9 cellular contexts compared by ENCODE assay signal in the genomic region with DNA sequence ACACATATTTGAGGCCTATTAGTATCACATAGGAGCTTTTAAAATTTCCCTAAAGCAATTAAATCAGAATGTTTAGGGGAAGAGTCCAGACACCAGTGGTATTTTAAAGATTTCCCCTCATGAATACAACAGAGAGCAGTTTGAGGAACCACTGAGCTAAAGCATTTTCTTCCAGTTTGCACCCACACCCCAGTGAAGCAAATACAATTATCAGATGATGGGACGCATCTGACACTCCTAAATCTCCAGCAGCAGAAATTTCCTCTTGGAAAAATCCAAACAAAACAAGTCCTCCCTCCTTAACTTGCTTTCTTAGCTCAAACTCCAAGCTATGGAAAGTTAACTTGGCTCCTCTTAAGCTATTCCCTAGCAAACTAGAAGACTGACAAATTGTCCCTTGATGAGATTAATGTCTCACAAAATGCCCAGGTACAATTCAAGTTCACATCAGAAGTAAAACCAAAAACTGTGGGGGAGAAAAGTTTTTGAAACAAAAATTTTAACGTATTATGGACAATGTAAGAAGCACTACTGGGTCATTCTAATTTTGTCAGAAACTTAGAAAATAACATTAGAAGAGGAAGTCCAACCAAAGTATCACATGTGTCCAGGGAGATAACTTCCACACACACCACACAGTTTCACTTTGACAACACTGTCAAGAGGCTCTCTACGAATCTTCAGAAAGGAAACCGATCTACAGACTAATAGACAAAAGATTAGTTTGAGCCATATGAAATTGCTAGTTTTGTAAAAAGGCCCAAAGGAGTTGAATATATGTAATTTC.
DNase-seq lines count a peak whose midpoint lies in the region; ATAC-seq and TF ChIP-seq lines count a peak whose summit lies in the region.
"Had no signal": no experiment of that assay in that cellular context is flagged by ENCODE, and none has a peak within 500 bp of the region (broad histone marks: within the 10 kb centered on the region; RNA-seq: fewer than 3 reads in every experiment).

No MANE protein-coding gene starts in this region.

- no peak overlapping the region for H3K4me3 Mint-ChIP-seq in naive thymus-derived CD4-positive, alpha-beta T cell
- H3K4me3 Mint-ChIP-seq in activated CD4-positive, alpha-beta memory T cell treated with anti-CD3 and anti-CD28 coated beads for 36 hours, result no peak overlapping the region
- no peak overlapping the region for H3K4me3 Mint-ChIP-seq in endodermal cell

- H3K4me1 Mint-ChIP-seq in naive thymus-derived CD4-positive, alpha-beta T cell, result peaks cover 4 to 13% (median 6%) of the 10 kb centered on the region in 7 donors
- H3K4me1 Mint-ChIP-seq in activated CD4-positive, alpha-beta memory T cell treated with anti-CD3 and anti-CD28 coated beads for 36 hours (ENCODE audit: low read depth), result peaks cover 6% of the 10 kb centered on the region
- H3K4me1 Mint-ChIP-seq in endodermal cell, result peaks cover 6% of the 10 kb centered on the region

- intact Hi-C loops in naive thymus-derived CD4-positive, alpha-beta T cell (cut with micrococcal nuclease), result no loop called here
- intact Hi-C loops in activated CD4-positive, alpha-beta memory T cell treated with anti-CD3 and anti-CD28 coated beads for 36 hours (cut with micrococcal nuclease), result no loop called here
- intact Hi-C loops in aorta (cut with DNase I), result no loop called here

- no peaks in the 10 kb centered on the region for H3K27me3 ChIP-seq in naive thymus-derived CD4-positive, alpha-beta T cell (ENCODE audit: control insufficient read depth in 2 of 2, insufficient read depth in 2 of 2, low read length in 2 of 2)
- no peaks in the 10 kb centered on the region for H3K27me3 ChIP-seq in endodermal cell (ENCODE audit: control insufficient read depth, insufficient read depth, low read length, poor library complexity, severe bottlenecking)
- H3K27me3 ChIP-seq in aorta (ENCODE audit: control insufficient read depth in 1 of 2, insufficient read depth in 2 of 2, low read length in 1 of 2), result no peaks in the 10 kb centered on the region

- ATAC-seq in GM18870 (IDR thresholded peaks at IDR 0.05; ENCODE audit: unreplicated experiment), result peak; percentile 95
- peak; percentile 94 for ATAC-seq in HG02852 (IDR thresholded peaks at IDR 0.05; ENCODE audit: unreplicated experiment)
- ATAC-seq in naive thymus-derived CD4-positive, alpha-beta T cell, result peak; percentile 67
- ATAC-seq in aorta (ENCODE audit: low FRiP score), result no peak

- no peaks in the 10 kb centered on the region for H3K9me3 ChIP-seq in naive thymus-derived CD4-positive, alpha-beta T cell (ENCODE audit: control insufficient read depth in 2 of 3, low read length in 3 of 3)
- no peaks in the 10 kb centered on the region for H3K9me3 ChIP-seq in endodermal cell (ENCODE audit: control insufficient read depth, low read length)
- no peaks in the 10 kb centered on the region for H3K9me3 ChIP-seq in aorta (ENCODE audit: control insufficient read depth, low read length)

- H3K9me3 Mint-ChIP-seq in naive thymus-derived CD4-positive, alpha-beta T cell, result no peaks in the 10 kb centered on the region
- H3K9me3 Mint-ChIP-seq in activated CD4-positive, alpha-beta memory T cell treated with anti-CD3 and anti-CD28 coated beads for 36 hours, result no peaks in the 10 kb centered on the region
- no peaks in the 10 kb centered on the region for H3K9me3 Mint-ChIP-seq in endodermal cell
- H3K9me3 Mint-ChIP-seq: activated T-helper 2 cell treated with anti-CD3 and anti-CD28 coated beads, Interferon-gamma antibody, Interleukin-2, Interleukin-4, amounts not matched to agents 10 μg/mL and 5 μg/mL and 100 μg/mL, durations not matched to agents 14 hours and 24 hours and 36 hours had no signal

- H3K27me3 Mint-ChIP-seq in naive thymus-derived CD4-positive, alpha-beta T cell, result no peaks in the 10 kb centered on the region
- no peaks in the 10 kb centered on the region for H3K27me3 Mint-ChIP-seq in activated CD4-positive, alpha-beta memory T cell treated with anti-CD3 and anti-CD28 coated beads for 36 hours
- H3K27me3 Mint-ChIP-seq in endodermal cell (ENCODE audit: insufficient read depth), result no peaks in the 10 kb centered on the region

- H3K36me3 Mint-ChIP-seq in naive thymus-derived CD4-positive, alpha-beta T cell, result peaks cover 0 to 20% (median 0%) of the 10 kb centered on the region in 5 donors
- H3K36me3 Mint-ChIP-seq in activated CD4-positive, alpha-beta memory T cell treated with anti-CD3 and anti-CD28 coated beads for 36 hours, result peaks cover 4% of the 10 kb centered on the region
- peaks cover 45% of the 10 kb centered on the region for H3K36me3 Mint-ChIP-seq in endodermal cell (ENCODE audit: low read depth)

- POLR2A ChIA-PET in naive thymus-derived CD4-positive, alpha-beta T cell (lab: Charles Lee), result no interaction called here
- POLR2A ChIA-PET in activated CD4-positive, alpha-beta memory T cell treated with anti-CD3 and anti-CD28 coated beads for 36 hours (lab: Charles Lee), result no interaction called here

- H3K27ac ChIP-seq in naive thymus-derived CD4-positive, alpha-beta T cell (ENCODE audit: low read depth, low read length), result no peak overlapping the region
- no peak overlapping the region for H3K27ac ChIP-seq in endodermal cell (ENCODE audit: low read depth, low read length)
- H3K27ac ChIP-seq in aorta (ENCODE audit: low read depth in 1 of 2, low read length in 2 of 2), result no peak overlapping the region

- 40 to 79% methylated on average over 2 to 4 of the region's 4 CpGs for WGBS in endodermal cell (ENCODE audit: insufficient coverage in 1 of 2, insufficient read length in 1 of 2), 2 experiments
- 59 to 61% methylated on average over 4 of the region's 4 CpGs for WGBS in aorta, 2 donors

- DNase-seq in NOMO-1 treated with dmso at 0.1 percent for 144 hours (lab: John Stamatoyannopoulos, UW; ENCODE audit: unreplicated experiment) (peak; percentile 16), endodermal cell (no peak), aorta (no peak), cerebellum (ENCODE audit: low spot score) (no peak)
- no peak for DNase-seq in naive thymus-derived CD4-positive, alpha-beta T cell
- DNase-seq in activated CD4-positive, alpha-beta memory T cell treated with anti-CD3 and anti-CD28 coated beads for 36 hours, result no peak

- TF ChIP-seq CTCF in endodermal cell (conservative IDR thresholded peaks at IDR 0.05), result no peak

- H3K4me3 ChIP-seq in naive thymus-derived CD4-positive, alpha-beta T cell (ENCODE audit: low read length), result no peak overlapping the region
- no peak overlapping the region for H3K4me3 ChIP-seq in endodermal cell (ENCODE audit: low read length)
- H3K4me3 ChIP-seq in aorta (ENCODE audit: low read length in 2 of 2), result no peak overlapping the region

- CTCF ChIA-PET in naive thymus-derived CD4-positive, alpha-beta T cell (lab: Charles Lee), result no interaction called here
- CTCF ChIA-PET in activated CD4-positive, alpha-beta memory T cell treated with anti-CD3 and anti-CD28 coated beads for 36 hours (lab: Charles Lee), result interaction anchor here (0.9 to 1.9 kb wide), 3 partner anchors 11 to 177 kb away, joined by 3 to 10 read pairs (median 3); a partner anchor contains a TSS

- no peak overlapping the region for H3K9ac ChIP-seq in endodermal cell (ENCODE audit: extremely low read depth, low read length, poor library complexity, severe bottlenecking)

- peak overlapping the region in 1 of 9 donors; percentile 3 for H3K27ac Mint-ChIP-seq in naive thymus-derived CD4-positive, alpha-beta T cell
- no peak overlapping the region for H3K27ac Mint-ChIP-seq in activated CD4-positive, alpha-beta memory T cell treated with anti-CD3 and anti-CD28 coated beads for 36 hours
- H3K27ac Mint-ChIP-seq in endodermal cell, result no peak overlapping the region
- H3K27ac Mint-ChIP-seq: activated T-helper 2 cell treated with anti-CD3 and anti-CD28 coated beads, Interferon-gamma antibody, Interleukin-2, Interleukin-4, amounts not matched to agents 10 μg/mL and 5 μg/mL and 100 μg/mL, durations not matched to agents 14 hours and 24 hours and 36 hours had no signal

- H3K4me1 ChIP-seq in naive thymus-derived CD4-positive, alpha-beta T cell (ENCODE audit: control insufficient read depth in 2 of 2, insufficient read depth in 2 of 2, low read length in 2 of 2), result no peaks in the 10 kb centered on the region
- H3K4me1 ChIP-seq in endodermal cell (ENCODE audit: control insufficient read depth, insufficient read depth, low read length) (no peaks in the 10 kb centered on the region), aorta (ENCODE audit: control insufficient read depth in 1 of 2, insufficient read depth in 2 of 2, low read length in 2 of 2) (no peaks in the 10 kb centered on the region)

- no peaks in the 10 kb centered on the region for H3K36me3 ChIP-seq in naive thymus-derived CD4-positive, alpha-beta T cell (ENCODE audit: control insufficient read depth in 2 of 3, insufficient read depth in 3 of 3, low read length in 3 of 3)
- peaks cover 31% of the 10 kb centered on the region for H3K36me3 ChIP-seq in endodermal cell (ENCODE audit: control insufficient read depth, insufficient read depth, low read length)
- no peaks in the 10 kb centered on the region for H3K36me3 ChIP-seq in aorta (ENCODE audit: control insufficient read depth in 1 of 2, insufficient read depth in 2 of 2, low read length in 1 of 2)
